Comparison of ENCODE assay signal across 1 cellular context in genomic region chr16:85595812-85596495, GRCh38.
TF ChIP-seq lines count a peak whose summit lies in the region.

No MANE protein-coding gene starts in this region.

TF ChIP-seq in neural cell, 6 proteins besides CTCF, POLR2A, EP300 and RAD21 (continued from another document):
- TF ChIP-seq REST (IDR thresholded peaks at IDR 0.05; ENCODE audit: borderline replicate concordance) (no peak), TAF1 (IDR thresholded peaks at IDR 0.05; ENCODE audit: low read depth) (no peak), MXI1 (conservative IDR thresholded peaks at IDR 0.05; ENCODE audit: poor library complexity, severe bottlenecking) (no peak), SMC3 (conservative IDR thresholded peaks at IDR 0.05; ENCODE audit: poor library complexity) (no peak)
